In the genomic region with DNA sequence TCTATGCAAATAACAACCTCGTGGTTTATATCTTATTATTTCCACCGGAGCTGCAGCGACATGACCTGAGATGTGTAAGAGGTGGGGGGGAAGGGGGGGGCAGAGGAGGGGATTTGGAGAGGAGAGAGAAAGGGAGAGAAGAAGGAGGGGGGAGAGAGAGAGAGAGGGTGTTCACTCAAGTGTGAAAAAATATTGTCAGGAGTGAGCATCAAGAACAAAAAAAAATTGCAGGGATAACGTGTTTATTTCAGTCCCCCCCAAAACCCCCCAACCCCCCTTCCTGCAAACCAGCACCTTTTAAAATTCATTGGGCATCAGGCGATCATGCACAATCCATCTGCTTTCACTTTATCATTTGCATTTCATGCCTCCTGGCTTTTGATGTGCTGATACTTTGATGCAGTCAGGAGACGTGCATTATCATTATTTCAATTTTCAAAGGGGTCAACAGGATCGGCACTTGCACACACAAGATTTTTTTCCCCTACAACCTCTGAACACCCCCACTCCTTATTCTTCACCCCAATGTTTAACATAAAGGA, we compare ENCODE assay signal across 1 cellular context.
TF ChIP-seq lines count a peak whose summit lies in the region.

No MANE protein-coding gene starts in this region.

TF ChIP-seq in SK-N-SH, 30 proteins besides CTCF, POLR2A, EP300 and RAD21 (continued from another document):
- TF ChIP-seq CHD2 (IDR thresholded peaks at IDR 0.05; ENCODE audit: low read length, partially characterized antibody) (peak; percentile 62), JUND (IDR thresholded peaks at IDR 0.05) (no peak)
TF ChIP-seq in SK-N-SH: peak in this region for 4.
